In genomic region chr10:123377883-123378282, GRCh38 we compare ENCODE assay signal across 15 cellular contexts.
"Had no signal": no experiment of that assay in that cellular context is flagged by ENCODE, and none has a peak within 500 bp of the region (broad histone marks: within the 10 kb centered on the region; RNA-seq: fewer than 3 reads in every experiment).

No MANE protein-coding gene starts in this region.

- H3K9me3 Mint-ChIP-seq: activated CD4-positive, alpha-beta T cell treated with anti-CD3 and anti-CD28 coated beads, Interleukin-2, amount 10 ng/mL, durations not matched to agents 24 days and 14 days; T-helper 2 cell treated with Interferon-gamma antibody and Interleukin-4, amounts not matched to agents 5 μg/mL and 100 μg/mL, for 36 hours had no signal

- DNase-seq: activated CD4-positive, alpha-beta T cell treated with anti-CD3 and anti-CD28 coated beads, Interleukin-2, amount 10 ng/mL, durations not matched to agents 24 days and 14 days; activated CD4-positive, CD25-positive, alpha-beta regulatory T cell; anterior cingulate cortex; brain microvascular endothelial cell; effector memory CD4-positive, alpha-beta T cell; left colon; mesenchymal stem cell; naive thymus-derived CD8-positive, alpha-beta T cell; posterior cingulate gyrus; stimulated activated CD4-positive, alpha-beta T cell treated with anti-CD3 and anti-CD28 coated beads, Interleukin-4, amount 100 ng/mL, for 4 hours; stimulated activated CD8-positive, alpha-beta memory T cell treated with anti-CD3 and anti-CD28 coated beads, Interleukin-4, amount 100 ng/mL, for 48 hours; stimulated activated naive CD8-positive, alpha-beta T cell treated with anti-CD3 and anti-CD28 coated beads, Interleukin-15, Interleukin-2, amounts not matched to agents 100 U/mL and 50 U/mL, for 24 hours had no signal

- H3K36me3 ChIP-seq: brain microvascular endothelial cell had no signal

- H3K4me1 Mint-ChIP-seq: activated CD4-positive, alpha-beta T cell treated with anti-CD3 and anti-CD28 coated beads, Interleukin-2, amount 10 ng/mL, durations not matched to agents 24 days and 14 days; naive thymus-derived CD8-positive, alpha-beta T cell had no signal

- H3K27ac ChIP-seq: brain microvascular endothelial cell, skin epidermis had no signal

- H3K27ac Mint-ChIP-seq: activated CD4-positive, alpha-beta T cell treated with anti-CD3 and anti-CD28 coated beads, Interleukin-2, amount 10 ng/mL, durations not matched to agents 24 days and 14 days; dendritic cell treated with granulocyte-macrophage colony-stimulating factor and Interleukin-4, amounts not matched to agents 40 ng/mL and 50 ng/mL, for 4 days; naive thymus-derived CD8-positive, alpha-beta T cell; T-helper 2 cell treated with Interferon-gamma antibody and Interleukin-4, amounts not matched to agents 5 μg/mL and 100 μg/mL, for 36 hours had no signal

- H3K4me3 ChIP-seq: skin epidermis had no signal

- H3K4me3 Mint-ChIP-seq: activated CD4-positive, alpha-beta T cell treated with anti-CD3 and anti-CD28 coated beads, Interleukin-2, amount 10 ng/mL, durations not matched to agents 24 days and 14 days; dendritic cell treated with granulocyte-macrophage colony-stimulating factor and Interleukin-4, amounts not matched to agents 40 ng/mL and 50 ng/mL, for 4 days; naive thymus-derived CD8-positive, alpha-beta T cell; T-helper 2 cell treated with Interferon-gamma antibody and Interleukin-4, amounts not matched to agents 5 μg/mL and 100 μg/mL, for 36 hours had no signal

- ATAC-seq: left colon; naive thymus-derived CD8-positive, alpha-beta T cell; stimulated activated naive CD8-positive, alpha-beta T cell treated with anti-CD3 and anti-CD28 coated beads, Interleukin-15, Interleukin-2, amounts not matched to agents 100 U/mL and 50 U/mL, for 24 hours had no signal

- H3K27me3 ChIP-seq: brain microvascular endothelial cell had no signal
